18 cellular contexts compared by ENCODE assay signal in genomic region chr11:105220175-105220574, GRCh38.
A peak's percentile ranks its signal among the peaks of the same experiment; 100 is the strongest.
DNase-seq lines count a peak whose midpoint lies in the region; ATAC-seq, FAIRE-seq and TF ChIP-seq lines count a peak whose summit lies in the region.
"Had no signal": no experiment of that assay in that cellular context is flagged by ENCODE, and none has a peak within 500 bp of the region (broad histone marks: within the 10 kb centered on the region; RNA-seq: fewer than 3 reads in every experiment).

No MANE protein-coding gene starts in this region.

- no peak overlapping the region for H3K4me3 Mint-ChIP-seq in stimulated activated memory B cell treated with anti-CD40 and anti-IgM and Interleukin-4, amounts not matched to agents 10 μg/mL and 1 μg/mL and 100 μg/mL, for 72 hours
- H3K4me3 Mint-ChIP-seq: activated CD4-positive, alpha-beta T cell treated with anti-CD3 and anti-CD28 coated beads for 36 hours; activated CD8-positive, alpha-beta memory T cell treated with anti-CD3 and anti-CD28 coated beads, Interleukin-2, amount 10 ng/mL, durations not matched to agents 7 days and 5 days had no signal

- dilution Hi-C loops in endothelial cell of umbilical vein (cut with MboI; ENCODE audit: extremely low pct_ligation_motif_present, low sequenced_read_pairs): no loop called here

- H3K36me3 Mint-ChIP-seq in stimulated activated memory B cell treated with anti-CD40 and anti-IgM and Interleukin-4, amounts not matched to agents 10 μg/mL and 1 μg/mL and 100 μg/mL, for 72 hours: no peaks in the 10 kb centered on the region
- H3K36me3 Mint-ChIP-seq: activated CD8-positive, alpha-beta memory T cell treated with anti-CD3 and anti-CD28 coated beads, Interleukin-2, amount 10 ng/mL, durations not matched to agents 7 days and 5 days had no signal

- no peaks in the 10 kb centered on the region for H3K79me2 ChIP-seq in OCI-LY3 (ENCODE audit: low read length)
- H3K79me2 ChIP-seq in endothelial cell of umbilical vein (ENCODE audit: control insufficient read depth, insufficient read depth, low read length): no peaks in the 10 kb centered on the region

- H4K20me1 ChIP-seq in OCI-LY3 (ENCODE audit: insufficient read depth, low read length) (no peaks in the 10 kb centered on the region), endothelial cell of umbilical vein (replicated peaks; ENCODE audit: control insufficient read depth, extremely low read depth, insufficient read depth, low read length) (no peaks in the 10 kb centered on the region)

- no peak overlapping the region for H3K9ac ChIP-seq in OCI-LY3 (ENCODE audit: low read length)
- H3K9ac ChIP-seq in endothelial cell of umbilical vein (replicated peaks; ENCODE audit: extremely low read depth, insufficient read depth, low read length): no peak overlapping the region

- DNase-seq in KBM-7: peak; percentile 49
- DNase-seq in endothelial cell of umbilical vein (ENCODE audit: low read depth, low spot score): peak; percentile 8
- no peak for DNase-seq in NCI-H446 treated with DMSO at 0.1 percent for 48 hours (lab: John Stamatoyannopoulos, UW)
- DNase-seq: activated CD4-positive, alpha-beta T cell treated with anti-CD3 and anti-CD28 coated beads for 36 hours; activated CD8-positive, alpha-beta memory T cell treated with anti-CD3 and anti-CD28 coated beads, Interleukin-2, amount 10 ng/mL, durations not matched to agents 7 days and 5 days; Calu3; NCI-H1436 treated with DMSO at 0.1 percent for 48 hours; ovary; stimulated activated CD4-positive, alpha-beta T cell treated with anti-CD3 and anti-CD28 coated beads, Interleukin-2, amount 100 ng/mL, for 48 hours; T-helper 2 cell had no signal

- ATAC-seq in stimulated activated memory B cell treated with anti-CD40 and anti-IgM and Interleukin-4, amounts not matched to agents 10 μg/mL and 1 μg/mL and 100 μg/mL, for 72 hours: peak; percentile 60
- ATAC-seq in GM18502 (IDR thresholded peaks at IDR 0.05; ENCODE audit: poor library complexity, unreplicated experiment): no peak
- ATAC-seq in HG03565 (IDR thresholded peaks at IDR 0.05; ENCODE audit: unreplicated experiment): no peak
- ATAC-seq: activated CD4-positive, alpha-beta T cell treated with anti-CD3 and anti-CD28 coated beads for 36 hours; activated CD8-positive, alpha-beta memory T cell treated with anti-CD3 and anti-CD28 coated beads, Interleukin-2, amount 10 ng/mL, durations not matched to agents 7 days and 5 days; esophagus mucosa had no signal

- POLR2A ChIA-PET in endothelial cell of umbilical vein (lab: Charles Lee): interaction anchor here (0.7 kb wide), 1 partner anchor 485 kb away, joined by 11 read pairs; no protein-coding TSS in a partner anchor

- peak overlapping the region; percentile 52 for H3K27ac Mint-ChIP-seq in stimulated activated memory B cell treated with anti-CD40 and anti-IgM and Interleukin-4, amounts not matched to agents 10 μg/mL and 1 μg/mL and 100 μg/mL, for 72 hours
- H3K27ac Mint-ChIP-seq: activated CD4-positive, alpha-beta T cell treated with anti-CD3 and anti-CD28 coated beads for 36 hours; activated CD8-positive, alpha-beta memory T cell treated with anti-CD3 and anti-CD28 coated beads, Interleukin-2, amount 10 ng/mL, durations not matched to agents 7 days and 5 days; activated T-helper 2 cell treated with anti-CD3 and anti-CD28 coated beads, Interferon-gamma antibody, Interleukin-2, Interleukin-4, amounts not matched to agents 10 μg/mL and 5 μg/mL and 100 μg/mL, durations not matched to agents 14 hours and 24 hours and 36 hours had no signal

- no peaks in the 10 kb centered on the region for H3K9me3 Mint-ChIP-seq in stimulated activated memory B cell treated with anti-CD40 and anti-IgM and Interleukin-4, amounts not matched to agents 10 μg/mL and 1 μg/mL and 100 μg/mL, for 72 hours
- H3K9me3 Mint-ChIP-seq: activated T-helper 2 cell treated with anti-CD3 and anti-CD28 coated beads, Interferon-gamma antibody, Interleukin-2, Interleukin-4, amounts not matched to agents 10 μg/mL and 5 μg/mL and 100 μg/mL, durations not matched to agents 14 hours and 24 hours and 36 hours had no signal

- CTCF ChIA-PET in endothelial cell of umbilical vein (lab: Charles Lee): interaction anchor here (0.7 kb wide), 1 partner anchor 594 kb away, joined by 3 read pairs; no protein-coding TSS in a partner anchor

- no peaks in the 10 kb centered on the region for H3K27me3 ChIP-seq in OCI-LY3 (ENCODE audit: low read depth, low read length)
- no peaks in the 10 kb centered on the region for H3K27me3 ChIP-seq in endothelial cell of umbilical vein (ENCODE audit: control insufficient read depth in 2 of 2, insufficient read depth in 2 of 2, low read length in 2 of 2)
- H3K27me3 ChIP-seq: ovary had no signal

- no peak for TF ChIP-seq CTCF in OCI-LY3 (IDR thresholded peaks at IDR 0.05; ENCODE audit: low read depth, low read length)
- TF ChIP-seq CTCF in endothelial cell of umbilical vein (IDR thresholded peaks at IDR 0.05; ENCODE audit: extremely low read depth in 1 of 2, insufficient read depth in 1 of 2, low read depth in 1 of 2, low read length in 2 of 2): no peak

- TF ChIP-seq POLR2A in endothelial cell of umbilical vein (IDR thresholded peaks at IDR 0.05; ENCODE audit: low read depth, low read length): no peak

- H3K4me3 ChIP-seq in OCI-LY3 (ENCODE audit: low read length): no peak overlapping the region
- no peak overlapping the region for H3K4me3 ChIP-seq in endothelial cell of umbilical vein (replicated peaks in 1 of 3; ENCODE audit: insufficient read depth in 1 of 3, low read depth in 1 of 3, low read length in 3 of 3)
- H3K4me3 ChIP-seq: ovary had no signal

- no TSS peak for BruUV-seq in endothelial cell of umbilical vein (replicated peaks; lab: Mats Ljungman, UMichigan)

- H3K9me3 ChIP-seq in OCI-LY3 (ENCODE audit: insufficient read depth, low read length): no peaks in the 10 kb centered on the region
- H3K9me3 ChIP-seq in endothelial cell of umbilical vein (replicated peaks; ENCODE audit: control insufficient read depth, insufficient read depth, low read length): no peaks in the 10 kb centered on the region
- H3K9me3 ChIP-seq: ovary had no signal

- H3K4me2 ChIP-seq in OCI-LY3 (ENCODE audit: low read length): peak overlapping the region; percentile 35
- no peak overlapping the region for H3K4me2 ChIP-seq in endothelial cell of umbilical vein (ENCODE audit: insufficient read depth, low read length)

- H3K27ac ChIP-seq in OCI-LY3 (ENCODE audit: low read length): no peak overlapping the region; the same call in 1 of the 2 replicates
- H3K27ac ChIP-seq in endothelial cell of umbilical vein (ENCODE audit: insufficient read depth, low read depth, low read length): no peak overlapping the region
- H3K27ac ChIP-seq: ovary had no signal

- peaks cover 5% of the 10 kb centered on the region for H3K27me3 Mint-ChIP-seq in stimulated activated memory B cell treated with anti-CD40 and anti-IgM and Interleukin-4, amounts not matched to agents 10 μg/mL and 1 μg/mL and 100 μg/mL, for 72 hours

- intact Hi-C loops in endothelial cell of umbilical vein (cut with micrococcal nuclease): no loop called here

- H2AFZ ChIP-seq in OCI-LY3 (ENCODE audit: low read depth, low read length): no peak overlapping the region
- no peak overlapping the region for H2AFZ ChIP-seq in endothelial cell of umbilical vein (ENCODE audit: low read depth, low read length)

- H3K4me1 Mint-ChIP-seq in stimulated activated memory B cell treated with anti-CD40 and anti-IgM and Interleukin-4, amounts not matched to agents 10 μg/mL and 1 μg/mL and 100 μg/mL, for 72 hours: peaks cover 10% of the 10 kb centered on the region
- H3K4me1 Mint-ChIP-seq: activated CD4-positive, alpha-beta T cell treated with anti-CD3 and anti-CD28 coated beads for 36 hours; activated CD8-positive, alpha-beta memory T cell treated with anti-CD3 and anti-CD28 coated beads, Interleukin-2, amount 10 ng/mL, durations not matched to agents 7 days and 5 days had no signal

- peaks cover 12% of the 10 kb centered on the region for H3K4me1 ChIP-seq in OCI-LY3 (ENCODE audit: low read length)
- H3K4me1 ChIP-seq in endothelial cell of umbilical vein (ENCODE audit: control insufficient read depth, extremely low read depth, insufficient read depth, low read length): no peaks in the 10 kb centered on the region

- in situ Hi-C loops in KBM-7 (cut with MboI; ENCODE audit: low pct_unique_long_range_greater_than_20kb, low sequenced_read_pairs): no loop called here

- H3K36me3 ChIP-seq in OCI-LY3 (replicated peaks; ENCODE audit: low read depth, low read length) (no peaks in the 10 kb centered on the region), endothelial cell of umbilical vein (ENCODE audit: control insufficient read depth in 2 of 2, extremely low read depth in 1 of 2, insufficient read depth in 2 of 2, low read length in 2 of 2) (no peaks in the 10 kb centered on the region)
- H3K36me3 ChIP-seq: ovary had no signal

- no peaks in the 10 kb centered on the region for H3K9me1 ChIP-seq in endothelial cell of umbilical vein (replicated peaks; ENCODE audit: control insufficient read depth, extremely low read depth, insufficient read depth, low read length)

- no peak for FAIRE-seq in endothelial cell of umbilical vein (lab: Jason Lieb, UNC)
- FAIRE-seq: G401.6, urothelium cell line had no signal

TF ChIP-seq in endothelial cell of umbilical vein, 7 proteins besides CTCF, POLR2A, EP300 and RAD21:
- TF ChIP-seq MYC (IDR thresholded peaks at IDR 0.05; ENCODE audit: low read depth, low read length): no peak
- peak; percentile 7 for TF ChIP-seq FOS (IDR thresholded peaks at IDR 0.05; ENCODE audit: borderline replicate concordance, insufficient read depth, low read length)
